ENCODE assay signal across 13 cellular contexts in the genomic region with DNA sequence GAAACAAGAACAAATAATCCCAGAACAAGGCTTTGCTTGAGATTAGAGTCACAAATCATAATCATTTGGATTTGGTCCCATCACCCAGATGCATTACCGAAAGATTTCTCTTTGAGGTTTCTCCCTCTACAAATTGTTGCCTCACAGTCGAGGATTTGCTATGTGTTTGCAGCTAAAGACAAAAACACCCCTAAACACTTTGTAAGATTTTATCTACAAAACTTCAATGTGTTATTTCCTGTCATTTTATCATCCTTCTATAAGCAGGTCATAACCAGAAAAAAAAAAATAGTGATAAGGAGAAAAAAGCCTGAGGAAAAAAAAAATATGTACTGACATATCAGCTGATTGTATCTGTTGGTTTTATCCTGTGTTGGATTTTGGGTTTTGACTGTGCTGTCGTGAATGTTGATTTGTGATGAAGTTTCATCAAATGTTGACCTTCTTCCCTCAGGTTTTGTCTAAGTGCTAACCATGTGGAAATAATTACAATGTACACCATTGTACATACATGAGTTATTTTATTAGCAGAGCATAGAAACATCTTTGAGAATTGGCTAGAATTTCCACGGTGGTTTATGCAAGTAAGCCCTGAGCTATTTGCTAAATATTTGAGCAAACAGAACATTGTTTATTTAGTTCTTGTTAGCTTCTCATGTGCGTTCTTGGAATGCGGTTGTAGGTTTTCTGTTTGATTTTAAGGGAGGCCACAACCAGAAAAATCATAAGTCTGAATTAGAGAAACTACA.
A peak's percentile ranks its signal among the peaks of the same experiment; 100 is the strongest.
DNase-seq lines count a peak whose midpoint lies in the region; TF ChIP-seq lines count a peak whose summit lies in the region.
"Had no signal": no experiment of that assay in that cellular context is flagged by ENCODE, and none has a peak within 500 bp of the region (broad histone marks: within the 10 kb centered on the region; RNA-seq: fewer than 3 reads in every experiment).

No MANE protein-coding gene starts in this region.

- no peaks in the 10 kb centered on the region for H3K36me3 Mint-ChIP-seq in activated T-cell treated with anti-CD3 and anti-CD28 coated beads, Interleukin-2, amount 50 U/mL, for 24 hours (ENCODE audit: low read depth)
- H3K36me3 Mint-ChIP-seq in endodermal cell (ENCODE audit: low read depth), result no peaks in the 10 kb centered on the region

- H3K27me3 ChIP-seq in endodermal cell (ENCODE audit: control insufficient read depth, insufficient read depth, low read length, poor library complexity, severe bottlenecking), result no peaks in the 10 kb centered on the region
- H3K27me3 ChIP-seq: adrenal gland had no signal

- peak; percentile 9 for DNase-seq in DMS153 (lab: John Stamatoyannopoulos, UW)
- peak; percentile 91 for DNase-seq in NCI-H146 treated with DMSO at 0.1 percent for 48 hours (lab: John Stamatoyannopoulos, UW; ENCODE audit: unreplicated experiment)
- peak; percentile 7 for DNase-seq in epithelial cell of esophagus (ENCODE audit: low read depth)
- peak; percentile 36 for DNase-seq in renal cortical epithelial cell (ENCODE audit: low read depth)
- DNase-seq in Ammon's horn (ENCODE audit: low spot score), result no peak
- DNase-seq in activated T-cell treated with anti-CD3 and anti-CD28 coated beads, Interleukin-2, amount 50 U/mL, for 24 hours, result no peak
- DNase-seq in NK-92 treated with Interleukin-12 subunit alpha and Interleukin-12 subunit beta, amount 100 ng/mL, for 24 hours (lab: John Stamatoyannopoulos, UW), result no peak
- DNase-seq in endodermal cell, result no peak
- DNase-seq: adrenal gland; NCI-H1092 treated with DMSO at 0.1 percent for 48 hours; RPMI8226; stimulated activated CD4-positive, alpha-beta T cell treated with anti-CD3 and anti-CD28 coated beads, Interleukin-4, amount 100 ng/mL, for 1 hour had no signal

- no peak overlapping the region for H3K27ac Mint-ChIP-seq in activated T-cell treated with anti-CD3 and anti-CD28 coated beads, Interleukin-2, amount 50 U/mL, for 24 hours
- H3K27ac Mint-ChIP-seq in endodermal cell, result no peak overlapping the region
- H3K27ac Mint-ChIP-seq: GM23338 had no signal

- H3K27ac ChIP-seq in endodermal cell (ENCODE audit: low read depth, low read length), result no peak overlapping the region
- H3K27ac ChIP-seq: adrenal gland had no signal

- H3K4me1 Mint-ChIP-seq in activated T-cell treated with anti-CD3 and anti-CD28 coated beads, Interleukin-2, amount 50 U/mL, for 24 hours (ENCODE audit: low read depth), result no peaks in the 10 kb centered on the region
- H3K4me1 Mint-ChIP-seq in endodermal cell, result peaks cover 9% of the 10 kb centered on the region
- H3K4me1 Mint-ChIP-seq: GM23338 had no signal

- WGBS in endodermal cell (ENCODE audit: insufficient coverage in 1 of 2, insufficient read length in 1 of 2), 2 experiments, result 80 to 93% methylated on average over 3 to 6 of the region's 6 CpGs

- H3K9ac ChIP-seq in endodermal cell (ENCODE audit: extremely low read depth, low read length, poor library complexity, severe bottlenecking), result no peak overlapping the region

- no peaks in the 10 kb centered on the region for H3K9me3 Mint-ChIP-seq in activated T-cell treated with anti-CD3 and anti-CD28 coated beads, Interleukin-2, amount 50 U/mL, for 24 hours
- H3K9me3 Mint-ChIP-seq in endodermal cell, result no peaks in the 10 kb centered on the region
- H3K9me3 Mint-ChIP-seq: GM23338 had no signal

- TF ChIP-seq CTCF in epithelial cell of esophagus (IDR thresholded peaks at IDR 0.05; ENCODE audit: insufficient read depth, low read depth, low read length, missing control alignments), result no peak
- no peak for TF ChIP-seq CTCF in endodermal cell (conservative IDR thresholded peaks at IDR 0.05)

- H3K4me1 ChIP-seq in endodermal cell (ENCODE audit: control insufficient read depth, insufficient read depth, low read length), result no peaks in the 10 kb centered on the region
- H3K4me1 ChIP-seq: adrenal gland had no signal

- no peaks in the 10 kb centered on the region for H3K36me3 ChIP-seq in endodermal cell (ENCODE audit: control insufficient read depth, insufficient read depth, low read length)
- H3K36me3 ChIP-seq: adrenal gland had no signal

- H3K4me3 Mint-ChIP-seq in activated T-cell treated with anti-CD3 and anti-CD28 coated beads, Interleukin-2, amount 50 U/mL, for 24 hours, result no peak overlapping the region
- no peak overlapping the region for H3K4me3 Mint-ChIP-seq in endodermal cell
- H3K4me3 Mint-ChIP-seq: GM23338 had no signal

- H3K4me3 ChIP-seq in epithelial cell of esophagus (ENCODE audit: low read length), result no peak overlapping the region
- no peak overlapping the region for H3K4me3 ChIP-seq in endodermal cell (ENCODE audit: low read length)
- H3K4me3 ChIP-seq: adrenal gland, GM23338 had no signal

- no peaks in the 10 kb centered on the region for H3K27me3 Mint-ChIP-seq in activated T-cell treated with anti-CD3 and anti-CD28 coated beads, Interleukin-2, amount 50 U/mL, for 24 hours
- H3K27me3 Mint-ChIP-seq in endodermal cell (ENCODE audit: insufficient read depth), result no peaks in the 10 kb centered on the region

- no peaks in the 10 kb centered on the region for H3K9me3 ChIP-seq in endodermal cell (ENCODE audit: control insufficient read depth, low read length)
- H3K9me3 ChIP-seq: adrenal gland had no signal

Comparison
In these comparisons a context has a peak if more than half of its experiments do, and no peak if none do; other contexts are left out.
1. DNase-seq: peak in DMS153 (single experiment), NCI-H146 treated with DMSO at 0.1 percent for 48 hours (single experiment), epithelial cell of esophagus (single experiment) and renal cortical epithelial cell (single experiment); none in Ammon's horn (single experiment), activated T-cell treated with anti-CD3 and anti-CD28 coated beads, Interleukin-2, amount 50 U/mL, for 24 hours (single experiment), NK-92 treated with Interleukin-12 subunit alpha and Interleukin-12 subunit beta, amount 100 ng/mL, for 24 hours (single experiment) and endodermal cell (single experiment).